Comparison of ENCODE assay signal across 29 cellular contexts in the genomic region with DNA sequence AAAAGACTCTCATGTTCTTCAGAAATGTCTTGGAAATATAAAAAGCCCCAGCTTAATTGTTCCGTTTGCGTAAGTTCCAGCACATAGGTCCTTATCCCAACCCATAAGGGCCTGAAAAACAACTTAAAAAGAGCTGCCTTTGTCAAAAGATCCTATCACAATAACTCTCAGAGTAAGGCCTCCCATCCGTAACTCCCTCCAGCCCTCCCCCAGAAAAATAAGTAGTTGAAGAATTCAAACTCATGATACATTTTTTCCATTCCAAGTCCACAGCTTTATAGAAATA.
"Had no signal": no experiment of that assay in that cellular context is flagged by ENCODE, and none has a peak within 500 bp of the region (broad histone marks: within the 10 kb centered on the region; RNA-seq: fewer than 3 reads in every experiment).

No MANE protein-coding gene starts in this region.

- H3K4me3 ChIP-seq: adrenal gland, ascending aorta, colonic mucosa, esophagus squamous epithelium, gastroesophageal sphincter, neural progenitor cell, prostate gland, right atrium auricular region, transverse colon, vagina had no signal

- H2AFZ ChIP-seq: neural progenitor cell had no signal

- H3K4me3 Mint-ChIP-seq: activated B cell treated with CpG ODN at 0.5 μM for 24 hours; activated CD4-positive, alpha-beta T cell treated with anti-CD3 and anti-CD28 coated beads for 36 hours; activated naive CD8-positive, alpha-beta T cell; activated T-cell treated with anti-CD3 and anti-CD28 coated beads, Interleukin-2, amount 50 U/mL, for 4 hours; endodermal cell; mesothelial cell of epicardium; naive thymus-derived CD8-positive, alpha-beta T cell; neural progenitor cell had no signal

- H3K9me3 ChIP-seq: adrenal gland, ascending aorta, colonic mucosa, esophagus squamous epithelium, gastroesophageal sphincter, prostate gland, right atrium auricular region, transverse colon, vagina had no signal

- H3K4me1 Mint-ChIP-seq: activated B cell treated with CpG ODN at 0.5 μM for 24 hours; activated CD4-positive, alpha-beta T cell treated with anti-CD3 and anti-CD28 coated beads for 36 hours; naive thymus-derived CD8-positive, alpha-beta T cell; neural progenitor cell had no signal

- H3K36me3 ChIP-seq: adrenal gland, ascending aorta, colonic mucosa, esophagus squamous epithelium, gastroesophageal sphincter, neural progenitor cell, prostate gland, right atrium auricular region, transverse colon, vagina had no signal

- H3K27ac ChIP-seq: adrenal gland, ascending aorta, colonic mucosa, esophagus squamous epithelium, gastroesophageal sphincter, neural progenitor cell, prostate gland, right atrium auricular region, transverse colon, vagina had no signal

- H3K27ac Mint-ChIP-seq: activated B cell treated with CpG ODN at 0.5 μM for 24 hours; activated CD4-positive, alpha-beta T cell treated with anti-CD3 and anti-CD28 coated beads for 36 hours; activated naive CD8-positive, alpha-beta T cell; activated T-helper 2 cell treated with anti-CD3 and anti-CD28 coated beads, Interferon-gamma antibody, Interleukin-2, Interleukin-4, amounts not matched to agents 10 μg/mL and 5 μg/mL and 100 μg/mL, durations not matched to agents 14 hours and 24 hours and 36 hours; naive thymus-derived CD8-positive, alpha-beta T cell; neural progenitor cell had no signal

- ATAC-seq: activated CD4-positive, alpha-beta T cell treated with anti-CD3 and anti-CD28 coated beads for 36 hours; activated T-cell treated with anti-CD3 and anti-CD28 coated beads, Interleukin-2, amount 50 U/mL, for 4 hours; gastroesophageal sphincter; left colon; naive thymus-derived CD8-positive, alpha-beta T cell had no signal

- DNase-seq: activated B cell treated with CpG ODN at 0.5 μM for 24 hours; activated CD4-positive, alpha-beta T cell treated with anti-CD3 and anti-CD28 coated beads for 36 hours; activated CD4-positive, alpha-beta T cell treated with anti-CD3 and anti-CD28 coated beads, Interleukin-2, amount 50 U/mL, for 4 hours; activated CD8-positive, alpha-beta memory T cell treated with anti-CD3 and anti-CD28 coated beads for 24 hours; activated CD8-positive, alpha-beta memory T cell treated with anti-CD3 and anti-CD28 coated beads, Interleukin-2, amount 50 U/mL, for 4 hours; activated naive CD4-positive, alpha-beta T cell; activated T-cell treated with anti-CD3 and anti-CD28 coated beads, Interleukin-2, amount 50 U/mL, for 4 hours; adrenal gland; central memory CD4-positive, alpha-beta T cell; colonic mucosa; endodermal cell; esophagus squamous epithelium; head of caudate nucleus; islet precursor cell; left colon; naive thymus-derived CD8-positive, alpha-beta T cell; stimulated activated CD4-positive, alpha-beta T cell treated with anti-CD3 and anti-CD28 coated beads, Interleukin-4, amount 100 ng/mL, for 24 hours; stimulated activated naive CD4-positive, alpha-beta T cell treated with Interleukin-2 at 50 U/mL for 16 hours; T-helper 1 cell; transverse colon had no signal

- H3K4me2 ChIP-seq: neural progenitor cell had no signal

- H3K27me3 ChIP-seq: adrenal gland, ascending aorta, colonic mucosa, esophagus squamous epithelium, gastroesophageal sphincter, neural progenitor cell, right atrium auricular region, transverse colon, vagina had no signal

- H3K36me3 Mint-ChIP-seq: mesothelial cell of epicardium; naive thymus-derived CD8-positive, alpha-beta T cell; neural progenitor cell had no signal

- H3K4me1 ChIP-seq: adrenal gland, ascending aorta, colonic mucosa, esophagus squamous epithelium, gastroesophageal sphincter, prostate gland, right atrium auricular region, transverse colon had no signal

- H3K9me3 Mint-ChIP-seq: activated T-cell treated with anti-CD3 and anti-CD28 coated beads, Interleukin-2, amount 50 U/mL, for 4 hours; activated T-helper 2 cell treated with anti-CD3 and anti-CD28 coated beads, Interferon-gamma antibody, Interleukin-2, Interleukin-4, amounts not matched to agents 10 μg/mL and 5 μg/mL and 100 μg/mL, durations not matched to agents 14 hours and 24 hours and 36 hours; endodermal cell; mesothelial cell of epicardium; naive thymus-derived CD8-positive, alpha-beta T cell; neural progenitor cell had no signal
